Comparison of ENCODE assay signal across 5 cellular contexts in the genomic region with DNA sequence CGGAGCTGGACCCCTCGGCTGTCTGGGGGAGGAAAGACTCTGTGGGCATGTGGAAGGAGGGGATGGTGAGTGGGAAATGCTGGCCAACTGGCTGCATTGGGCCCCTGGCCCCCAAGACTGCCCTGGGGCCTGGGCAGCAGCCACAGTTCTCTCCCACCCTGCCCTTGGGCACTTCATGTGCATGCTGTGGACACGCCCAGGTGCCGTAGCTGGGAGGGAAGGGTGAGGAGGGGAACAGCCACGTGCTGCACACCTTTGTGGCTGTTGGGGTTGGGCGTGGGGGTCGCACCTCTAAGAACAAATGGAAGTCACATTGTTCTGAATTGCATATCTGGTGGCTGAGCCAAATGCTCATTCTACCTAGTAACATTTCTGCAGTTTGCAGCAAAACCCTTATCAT.
"Had no signal": no experiment of that assay in that cellular context is flagged by ENCODE, and none has a peak within 500 bp of the region (broad histone marks: within the 10 kb centered on the region; RNA-seq: fewer than 3 reads in every experiment).

No MANE protein-coding gene starts in this region.

- H3K4me3 Mint-ChIP-seq: GM23338, H9 had no signal

- H3K4me1 Mint-ChIP-seq: GM23338 had no signal

- H3K4me3 ChIP-seq: GM23338, K562 had no signal

- H2AFZ ChIP-seq: GM23338 had no signal

- DNase-seq: H9, HCEC 1CT, IMR-90 had no signal

- H3K27ac Mint-ChIP-seq: GM23338 had no signal

- H3K9me3 Mint-ChIP-seq: H9 had no signal

- H3K4me2 ChIP-seq: GM23338 had no signal
